In the genomic region with DNA sequence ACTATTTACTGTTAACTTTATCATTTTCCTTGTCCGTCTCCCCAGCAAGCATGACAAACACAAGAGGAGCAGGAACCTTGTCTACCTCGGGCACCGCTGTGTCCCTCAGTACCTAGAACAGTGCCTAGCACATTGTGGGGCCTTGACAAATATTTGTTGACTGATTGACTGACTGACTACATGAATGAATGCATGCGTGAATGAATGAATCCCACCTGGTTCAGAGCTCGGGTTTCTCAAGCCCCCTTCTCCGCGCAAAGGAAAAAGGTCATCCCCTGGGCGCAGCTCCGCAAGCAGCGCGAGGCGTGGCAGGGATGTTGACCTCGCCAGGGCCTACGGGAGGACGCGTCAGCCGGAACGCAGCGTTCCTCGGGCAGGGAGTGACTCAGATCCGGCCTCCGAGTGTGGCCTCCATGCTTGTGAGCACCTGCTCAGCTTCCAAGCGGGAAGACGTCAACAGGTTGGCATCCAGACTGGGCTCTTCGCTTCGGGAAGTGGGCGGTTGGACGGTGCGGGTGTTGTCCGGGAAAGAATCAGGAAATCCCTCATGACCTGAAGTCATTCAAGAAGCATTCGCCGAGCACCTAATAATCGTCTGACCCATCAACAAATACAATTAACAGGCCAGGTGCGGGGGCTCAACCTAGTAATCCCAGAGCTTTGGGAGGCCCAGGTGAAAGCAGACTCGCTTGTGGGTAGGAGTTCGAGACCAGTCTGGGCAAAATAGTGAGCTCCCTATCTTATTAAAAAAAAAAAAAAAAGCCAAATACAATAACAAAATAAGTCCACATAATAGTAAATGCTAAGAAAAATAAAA, we compare ENCODE assay signal across 8 cellular contexts. TPM values are rescaled to one million over a fixed set of nuclear protein-coding genes. Genes with fewer than 3 reads are reported as not detected.
DNase-seq lines count a peak whose midpoint lies in the region; ATAC-seq and TF ChIP-seq lines count a peak whose summit lies in the region.

No MANE protein-coding gene starts in this region.

- ATAC-seq in GM21825 (IDR thresholded peaks at IDR 0.05; ENCODE audit: unreplicated experiment): peak; percentile 35
- ATAC-seq in stimulated activated memory B cell treated with anti-CD40 and anti-IgM and Interleukin-4, amounts not matched to agents 10 μg/mL and 1 μg/mL and 100 μg/mL, for 72 hours: peak; percentile 63

- peaks cover 3% of the 10 kb centered on the region for H3K36me3 Mint-ChIP-seq in brain
- no peaks in the 10 kb centered on the region for H3K36me3 Mint-ChIP-seq in stimulated activated memory B cell treated with anti-CD40 and anti-IgM and Interleukin-4, amounts not matched to agents 10 μg/mL and 1 μg/mL and 100 μg/mL, for 72 hours

- no peak for TF ChIP-seq CTCF in brain (conservative IDR thresholded peaks at IDR 0.05)

- H3K9me3 Mint-ChIP-seq in brain: peaks cover 0 to 15% (median 0%) of the 10 kb centered on the region in 5 experiments
- no peaks in the 10 kb centered on the region for H3K9me3 Mint-ChIP-seq in stimulated activated memory B cell treated with anti-CD40 and anti-IgM and Interleukin-4, amounts not matched to agents 10 μg/mL and 1 μg/mL and 100 μg/mL, for 72 hours

- peaks cover 7% of the 10 kb centered on the region for H3K27me3 Mint-ChIP-seq in brain
- H3K27me3 Mint-ChIP-seq in stimulated activated memory B cell treated with anti-CD40 and anti-IgM and Interleukin-4, amounts not matched to agents 10 μg/mL and 1 μg/mL and 100 μg/mL, for 72 hours: no peaks in the 10 kb centered on the region

- H3K27ac Mint-ChIP-seq in brain: peak overlapping the region; percentile 96 to 100 (median 97)
- H3K27ac Mint-ChIP-seq in stimulated activated memory B cell treated with anti-CD40 and anti-IgM and Interleukin-4, amounts not matched to agents 10 μg/mL and 1 μg/mL and 100 μg/mL, for 72 hours: peak overlapping the region; percentile 93

- peak overlapping the region; percentile 91 to 99 (median 97) for H3K4me3 Mint-ChIP-seq in brain
- H3K4me3 Mint-ChIP-seq in stimulated activated memory B cell treated with anti-CD40 and anti-IgM and Interleukin-4, amounts not matched to agents 10 μg/mL and 1 μg/mL and 100 μg/mL, for 72 hours: peak overlapping the region; percentile 85

- peak; percentile 73 for DNase-seq in EH (ENCODE audit: low read depth)
- DNase-seq in LHCN-M2 (ENCODE audit: low read depth): peak; percentile 53
- peak; percentile 99 for DNase-seq in kidney tubule cell (ENCODE audit: low spot score)
- DNase-seq in NCI-H2029 (lab: John Stamatoyannopoulos, UW): no peak
- DNase-seq in amygdala (lab: John Stamatoyannopoulos, UW): no peak

- H3K4me1 Mint-ChIP-seq in brain: peaks cover 26% of the 10 kb centered on the region
- peaks cover 41% of the 10 kb centered on the region for H3K4me1 Mint-ChIP-seq in stimulated activated memory B cell treated with anti-CD40 and anti-IgM and Interleukin-4, amounts not matched to agents 10 μg/mL and 1 μg/mL and 100 μg/mL, for 72 hours

RNA-seq across cellular contexts. Expression of a gene that starts 13.9 kb away (rescaled TPM):
- total RNA-seq in LHCN-M2 (2014; rRNA removed): 1,439 and 1,479 TPM in 2 replicates
- 1,556 TPM for polyA plus RNA-seq in LHCN-M2 (2012)
- 912 TPM for polyA plus RNA-seq in brain (ENCODE audit: insufficient read depth, low read depth, low replicate concordance)

Comparison
In these comparisons a context has a peak if more than half of its experiments do, and no peak if none do; other contexts are left out.
1. DNase-seq: peak in EH (single experiment), LHCN-M2 (single experiment) and kidney tubule cell (single experiment); none in NCI-H2029 (single experiment) and amygdala (0 of 56).